In the genomic region with DNA sequence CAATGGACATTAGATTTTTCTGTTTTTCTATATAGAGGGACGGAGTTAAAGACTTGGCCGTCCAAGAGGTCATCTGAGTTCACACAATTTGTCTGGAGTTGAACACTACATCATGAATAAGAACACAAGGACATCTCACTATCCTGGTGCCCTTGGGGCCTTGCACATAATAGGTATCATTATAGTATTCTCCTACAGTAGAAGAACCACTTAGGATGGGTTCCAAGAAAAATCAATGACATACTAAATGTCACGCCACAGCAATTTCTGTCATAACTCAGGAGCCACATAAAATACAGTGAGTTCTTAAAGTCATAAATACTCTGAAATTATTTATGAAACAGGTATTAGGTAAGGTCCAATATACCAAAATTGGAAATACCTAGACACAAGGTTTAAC, we compare ENCODE assay signal across 21 cellular contexts.
"Had no signal": no experiment of that assay in that cellular context is flagged by ENCODE, and none has a peak within 500 bp of the region (broad histone marks: within the 10 kb centered on the region; RNA-seq: fewer than 3 reads in every experiment).

No MANE protein-coding gene starts in this region.

- H2AFZ ChIP-seq: hepatocyte had no signal

- H3K9me3 ChIP-seq: esophagus muscularis mucosa, gastroesophageal sphincter, heart left ventricle, left lung, lower lobe of right lung, mucosa of descending colon had no signal

- H3K79me2 ChIP-seq: hepatocyte had no signal

- DNase-seq: dermis blood vessel endothelial cell; dorsolateral prefrontal cortex; effector CD4-positive, alpha-beta T cell; effector memory CD4-positive, alpha-beta T cell; foreskin keratinocyte; heart left ventricle; hypothalamus; immature natural killer cell; islet precursor cell; left cardiac atrium; left lung; left ventricle myocardium superior; lower lobe of right lung; mesenchymal stem cell; mucosa of descending colon; naive B cell; naive thymus-derived CD8-positive, alpha-beta T cell had no signal

- H3K36me3 ChIP-seq: esophagus muscularis mucosa, gastroesophageal sphincter, heart left ventricle, left lung, lower lobe of right lung had no signal

- H3K4me3 ChIP-seq: coronary artery, dorsolateral prefrontal cortex, esophagus muscularis mucosa, gastroesophageal sphincter, heart left ventricle, hepatocyte, left lung, lower lobe of right lung, mucosa of descending colon had no signal

- H3K27ac ChIP-seq: coronary artery, dorsolateral prefrontal cortex, esophagus muscularis mucosa, foreskin keratinocyte, gastroesophageal sphincter, heart left ventricle, hepatocyte, left lung, lower lobe of right lung had no signal

- H3K27me3 ChIP-seq: esophagus muscularis mucosa, foreskin keratinocyte, gastroesophageal sphincter, heart left ventricle, hepatocyte, left lung had no signal

- H3K4me2 ChIP-seq: hepatocyte had no signal
